ENCODE assay signal across 20 cellular contexts in the genomic region with DNA sequence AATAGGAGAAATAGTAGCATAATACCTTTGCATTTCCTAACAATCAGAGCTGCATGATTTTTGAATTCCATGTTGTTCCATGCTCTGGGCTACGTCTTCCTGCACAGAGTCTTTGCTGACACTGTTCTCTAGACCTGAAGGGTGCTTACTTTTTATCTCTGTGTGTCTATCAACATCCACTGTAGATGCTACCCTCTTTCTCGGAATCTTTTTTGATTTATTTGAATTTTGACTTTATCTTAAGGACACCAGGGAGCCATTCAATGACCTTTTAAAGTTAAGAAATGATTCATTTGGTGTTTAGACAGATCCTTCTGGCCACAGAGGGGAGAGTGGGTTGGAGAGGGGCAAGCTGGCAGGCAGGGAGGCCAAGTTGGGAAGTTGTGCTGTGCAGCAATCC.
"Had no signal": no experiment of that assay in that cellular context is flagged by ENCODE, and none has a peak within 500 bp of the region (broad histone marks: within the 10 kb centered on the region; RNA-seq: fewer than 3 reads in every experiment).

No MANE protein-coding gene starts in this region.

- H3K9ac ChIP-seq: parathyroid adenoma had no signal

- H3K4me1 ChIP-seq: parathyroid adenoma had no signal

- H3K27ac Mint-ChIP-seq: activated naive CD8-positive, alpha-beta T cell treated with anti-CD3 and anti-CD28 coated beads, Interleukin-2, amount 10 ng/mL, durations not matched to agents 7 days and 5 days; naive B cell had no signal

- ATAC-seq: gastrocnemius medialis, heart left ventricle had no signal

- H3K79me2 ChIP-seq: parathyroid adenoma had no signal

- H3K27me3 Mint-ChIP-seq: activated naive CD8-positive, alpha-beta T cell treated with anti-CD3 and anti-CD28 coated beads, Interleukin-2, amount 10 ng/mL, durations not matched to agents 7 days and 5 days had no signal

- H3K4me1 Mint-ChIP-seq: activated naive CD8-positive, alpha-beta T cell treated with anti-CD3 and anti-CD28 coated beads, Interleukin-2, amount 10 ng/mL, durations not matched to agents 7 days and 5 days; naive B cell had no signal

- FAIRE-seq: bronchial epithelial cell, islet of Langerhans had no signal

- H3K36me3 Mint-ChIP-seq: activated naive CD8-positive, alpha-beta T cell treated with anti-CD3 and anti-CD28 coated beads, Interleukin-2, amount 10 ng/mL, durations not matched to agents 7 days and 5 days; naive B cell had no signal

- H3K9me3 Mint-ChIP-seq: activated naive CD8-positive, alpha-beta T cell treated with anti-CD3 and anti-CD28 coated beads, Interleukin-2, amount 10 ng/mL, durations not matched to agents 7 days and 5 days had no signal

- H3K27ac ChIP-seq: gastrocnemius medialis, heart left ventricle, neutrophil, parathyroid adenoma, sigmoid colon, thoracic aorta had no signal

- H3K36me3 ChIP-seq: gastrocnemius medialis, heart left ventricle, neutrophil, sigmoid colon, thoracic aorta had no signal

- H3K27me3 ChIP-seq: gastrocnemius medialis, heart left ventricle, neutrophil, sigmoid colon had no signal

- DNase-seq: activated CD4-positive, alpha-beta T cell treated with anti-CD3 and anti-CD28 coated beads for 1 hour; activated CD4-positive, alpha-beta T cell treated with anti-CD3 and anti-CD28 coated beads, Interleukin-2, amount 50 U/mL, for 4 hours; activated naive CD4-positive, alpha-beta T cell; activated naive CD8-positive, alpha-beta T cell treated with anti-CD3 and anti-CD28 coated beads, Interleukin-2, amount 10 ng/mL, durations not matched to agents 7 days and 5 days; activated T-cell treated with anti-CD3 and anti-CD28 coated beads for 4 hours; anterior cingulate cortex; erythroblast; gastrocnemius medialis; heart left ventricle; naive B cell; sigmoid colon; stimulated activated CD4-positive, alpha-beta T cell treated with anti-CD3 and anti-CD28 coated beads, Interleukin-12 subunit alpha, Interleukin-12 subunit beta, amount 100 ng/mL, for 4 hours; stimulated activated CD4-positive, alpha-beta T cell treated with anti-CD3 and anti-CD28 coated beads, Interleukin-2, amount 100 ng/mL, for 24 hours; T-helper 9 cell had no signal

- H3K9me3 ChIP-seq: gastrocnemius medialis, heart left ventricle, neutrophil, sigmoid colon, thoracic aorta had no signal

- H2AFZ ChIP-seq: parathyroid adenoma had no signal

- H3K4me3 ChIP-seq: gastrocnemius medialis, heart left ventricle, lung, sigmoid colon, thoracic aorta had no signal

- H3K4me3 Mint-ChIP-seq: activated naive CD8-positive, alpha-beta T cell treated with anti-CD3 and anti-CD28 coated beads, Interleukin-2, amount 10 ng/mL, durations not matched to agents 7 days and 5 days; naive B cell had no signal
